Comparison of ENCODE assay signal across 1 cellular context in the genomic region with DNA sequence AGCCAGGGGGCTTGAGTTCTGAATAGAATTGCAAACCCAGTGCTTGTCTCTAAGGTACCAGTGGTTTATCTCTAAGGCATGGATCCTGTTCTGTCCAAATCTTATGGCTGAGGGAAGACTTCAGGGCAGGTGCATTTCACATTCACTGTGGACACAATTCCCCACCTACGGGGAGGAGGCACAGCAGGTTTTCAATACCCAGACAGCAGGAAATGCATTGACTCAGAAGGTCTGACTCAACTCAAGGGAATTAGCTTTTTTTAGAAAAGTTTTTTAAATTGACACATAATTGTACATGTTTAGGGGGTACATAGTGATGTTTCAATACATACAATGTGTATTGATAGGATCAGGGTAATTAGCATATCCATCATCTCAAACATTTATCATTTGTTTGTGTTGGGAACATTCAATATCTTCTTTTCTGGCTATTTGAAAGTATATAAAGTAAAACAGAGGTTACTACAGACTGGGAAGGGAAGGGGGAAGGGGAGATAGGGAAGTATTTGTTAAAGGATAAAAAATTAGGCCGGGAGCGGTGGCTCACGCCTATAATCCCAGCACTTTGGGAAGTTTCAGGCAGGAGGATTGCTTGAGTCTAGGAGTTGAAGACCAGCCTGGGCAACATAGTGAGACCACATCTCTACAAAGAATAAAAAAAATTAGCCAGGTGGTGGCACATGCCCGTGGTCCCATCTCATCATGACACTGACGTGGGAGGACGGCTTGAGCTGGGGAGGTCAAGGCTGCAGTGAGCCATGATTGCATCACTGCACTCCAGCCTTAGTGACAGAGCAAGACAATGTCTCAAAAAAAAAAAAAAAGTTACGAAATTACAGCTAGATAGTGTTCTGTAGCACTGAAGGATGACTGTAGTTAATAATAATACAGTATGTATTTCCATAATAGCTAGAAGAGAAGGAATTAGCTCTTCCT.
TF ChIP-seq lines count a peak whose summit lies in the region.

No MANE protein-coding gene starts in this region.

TF ChIP-seq in HepG2, 621 proteins besides CTCF, POLR2A, EP300 and RAD21 (continued from another document):
- TF ChIP-seq, protein P1, sequence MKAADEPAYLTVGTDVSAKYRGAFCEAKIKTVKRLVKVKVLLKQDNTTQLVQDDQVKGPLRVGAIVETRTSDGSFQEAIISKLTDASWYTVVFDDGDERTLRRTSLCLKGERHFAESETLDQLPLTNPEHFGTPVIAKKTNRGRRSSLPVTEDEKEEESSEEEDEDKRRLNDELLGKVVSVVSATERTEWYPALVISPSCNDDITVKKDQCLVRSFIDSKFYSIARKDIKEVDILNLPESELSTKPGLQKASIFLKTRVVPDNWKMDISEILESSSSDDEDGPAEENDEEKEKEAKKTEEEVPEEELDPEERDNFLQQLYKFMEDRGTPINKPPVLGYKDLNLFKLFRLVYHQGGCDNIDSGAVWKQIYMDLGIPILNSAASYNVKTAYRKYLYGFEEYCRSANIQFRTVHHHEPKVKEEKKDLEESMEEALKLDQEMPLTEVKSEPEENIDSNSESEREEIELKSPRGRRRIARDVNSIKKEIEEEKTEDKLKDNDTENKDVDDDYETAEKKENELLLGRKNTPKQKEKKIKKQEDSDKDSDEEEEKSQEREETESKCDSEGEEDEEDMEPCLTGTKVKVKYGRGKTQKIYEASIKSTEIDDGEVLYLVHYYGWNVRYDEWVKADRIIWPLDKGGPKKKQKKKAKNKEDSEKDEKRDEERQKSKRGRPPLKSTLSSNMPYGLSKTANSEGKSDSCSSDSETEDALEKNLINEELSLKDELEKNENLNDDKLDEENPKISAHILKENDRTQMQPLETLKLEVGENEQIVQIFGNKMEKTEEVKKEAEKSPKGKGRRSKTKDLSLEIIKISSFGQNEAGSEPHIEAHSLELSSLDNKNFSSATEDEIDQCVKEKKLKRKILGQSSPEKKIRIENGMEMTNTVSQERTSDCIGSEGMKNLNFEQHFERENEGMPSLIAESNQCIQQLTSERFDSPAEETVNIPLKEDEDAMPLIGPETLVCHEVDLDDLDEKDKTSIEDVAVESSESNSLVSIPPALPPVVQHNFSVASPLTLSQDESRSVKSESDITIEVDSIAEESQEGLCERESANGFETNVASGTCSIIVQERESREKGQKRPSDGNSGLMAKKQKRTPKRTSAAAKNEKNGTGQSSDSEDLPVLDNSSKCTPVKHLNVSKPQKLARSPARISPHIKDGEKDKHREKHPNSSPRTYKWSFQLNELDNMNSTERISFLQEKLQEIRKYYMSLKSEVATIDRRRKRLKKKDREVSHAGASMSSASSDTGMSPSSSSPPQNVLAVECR (CRISPR knock-in tag; IDR thresholded peaks at IDR 0.05; ENCODE audit: borderline replicate concordance): no peak
- TF ChIP-seq ZSCAN12 (CRISPR knock-in tag; IDR thresholded peaks at IDR 0.05) (no peak), POLR2G (IDR thresholded peaks at IDR 0.05; ENCODE audit: low read depth, low read length) (no peak), RFX1 (IDR thresholded peaks at IDR 0.05) (no peak), MED1 (CRISPR knock-in tag; IDR thresholded peaks at IDR 0.05) (no peak), ZNF558 (CRISPR knock-in tag; IDR thresholded peaks at IDR 0.05; ENCODE audit: borderline replicate concordance) (no peak), ZNF30 (CRISPR knock-in tag; IDR thresholded peaks at IDR 0.05) (no peak), TCF12 (IDR thresholded peaks at IDR 0.05) (no peak), TCF12 (CRISPR knock-in tag; IDR thresholded peaks at IDR 0.05) (no peak), ZMYM4 (CRISPR knock-in tag; IDR thresholded peaks at IDR 0.05) (no peak), CEBPB (IDR thresholded peaks at IDR 0.05; ENCODE audit: borderline replicate concordance, low read depth, low read length) (peak; percentile 77), NR2F2 (IDR thresholded peaks at IDR 0.05; ENCODE audit: borderline replicate concordance, low read depth) (no peak), ARHGAP35 (CRISPR knock-in tag; IDR thresholded peaks at IDR 0.05; ENCODE audit: borderline replicate concordance) (no peak), RFXAP (CRISPR knock-in tag; IDR thresholded peaks at IDR 0.05; ENCODE audit: borderline replicate concordance) (no peak), SP5 (CRISPR knock-in tag; IDR thresholded peaks at IDR 0.05; ENCODE audit: borderline replicate concordance, low read depth) (no peak), ZNF382 (CRISPR knock-in tag; IDR thresholded peaks at IDR 0.05; ENCODE audit: borderline replicate concordance) (no peak), SIX1 (CRISPR knock-in tag; IDR thresholded peaks at IDR 0.05; ENCODE audit: borderline replicate concordance) (no peak), ZNF33B (CRISPR knock-in tag; IDR thresholded peaks at IDR 0.05) (no peak), CBX1 (IDR thresholded peaks at IDR 0.05; ENCODE audit: low read depth) (no peak), ZNF605 (CRISPR knock-in tag; IDR thresholded peaks at IDR 0.05) (no peak), FOSL2 (CRISPR knock-in tag; IDR thresholded peaks at IDR 0.05) (peak; percentile 37; the same call in 1 of the 2 replicates), SNAI1 (CRISPR knock-in tag; IDR thresholded peaks at IDR 0.05; ENCODE audit: borderline replicate concordance) (no peak), SUZ12 (IDR thresholded peaks at IDR 0.05; ENCODE audit: low read depth, low read length) (no peak), ZFP82 (CRISPR knock-in tag; IDR thresholded peaks at IDR 0.05; ENCODE audit: borderline replicate concordance) (no peak), CEBPG (CRISPR knock-in tag; IDR thresholded peaks at IDR 0.05) (peak; percentile 65), ZNF501 (CRISPR knock-in tag; IDR thresholded peaks at IDR 0.05) (no peak), NR2C2 (CRISPR knock-in tag; IDR thresholded peaks at IDR 0.05; ENCODE audit: borderline replicate concordance) (0 out of 2 replicates have a peak, but pooled peaks have one; percentile 36)
- TF ChIP-seq, protein P2, sequence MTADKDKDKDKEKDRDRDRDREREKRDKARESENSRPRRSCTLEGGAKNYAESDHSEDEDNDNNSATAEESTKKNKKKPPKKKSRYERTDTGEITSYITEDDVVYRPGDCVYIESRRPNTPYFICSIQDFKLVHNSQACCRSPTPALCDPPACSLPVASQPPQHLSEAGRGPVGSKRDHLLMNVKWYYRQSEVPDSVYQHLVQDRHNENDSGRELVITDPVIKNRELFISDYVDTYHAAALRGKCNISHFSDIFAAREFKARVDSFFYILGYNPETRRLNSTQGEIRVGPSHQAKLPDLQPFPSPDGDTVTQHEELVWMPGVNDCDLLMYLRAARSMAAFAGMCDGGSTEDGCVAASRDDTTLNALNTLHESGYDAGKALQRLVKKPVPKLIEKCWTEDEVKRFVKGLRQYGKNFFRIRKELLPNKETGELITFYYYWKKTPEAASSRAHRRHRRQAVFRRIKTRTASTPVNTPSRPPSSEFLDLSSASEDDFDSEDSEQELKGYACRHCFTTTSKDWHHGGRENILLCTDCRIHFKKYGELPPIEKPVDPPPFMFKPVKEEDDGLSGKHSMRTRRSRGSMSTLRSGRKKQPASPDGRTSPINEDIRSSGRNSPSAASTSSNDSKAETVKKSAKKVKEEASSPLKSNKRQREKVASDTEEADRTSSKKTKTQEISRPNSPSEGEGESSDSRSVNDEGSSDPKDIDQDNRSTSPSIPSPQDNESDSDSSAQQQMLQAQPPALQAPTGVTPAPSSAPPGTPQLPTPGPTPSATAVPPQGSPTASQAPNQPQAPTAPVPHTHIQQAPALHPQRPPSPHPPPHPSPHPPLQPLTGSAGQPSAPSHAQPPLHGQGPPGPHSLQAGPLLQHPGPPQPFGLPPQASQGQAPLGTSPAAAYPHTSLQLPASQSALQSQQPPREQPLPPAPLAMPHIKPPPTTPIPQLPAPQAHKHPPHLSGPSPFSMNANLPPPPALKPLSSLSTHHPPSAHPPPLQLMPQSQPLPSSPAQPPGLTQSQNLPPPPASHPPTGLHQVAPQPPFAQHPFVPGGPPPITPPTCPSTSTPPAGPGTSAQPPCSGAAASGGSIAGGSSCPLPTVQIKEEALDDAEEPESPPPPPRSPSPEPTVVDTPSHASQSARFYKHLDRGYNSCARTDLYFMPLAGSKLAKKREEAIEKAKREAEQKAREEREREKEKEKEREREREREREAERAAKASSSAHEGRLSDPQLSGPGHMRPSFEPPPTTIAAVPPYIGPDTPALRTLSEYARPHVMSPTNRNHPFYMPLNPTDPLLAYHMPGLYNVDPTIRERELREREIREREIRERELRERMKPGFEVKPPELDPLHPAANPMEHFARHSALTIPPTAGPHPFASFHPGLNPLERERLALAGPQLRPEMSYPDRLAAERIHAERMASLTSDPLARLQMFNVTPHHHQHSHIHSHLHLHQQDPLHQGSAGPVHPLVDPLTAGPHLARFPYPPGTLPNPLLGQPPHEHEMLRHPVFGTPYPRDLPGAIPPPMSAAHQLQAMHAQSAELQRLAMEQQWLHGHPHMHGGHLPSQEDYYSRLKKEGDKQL (CRISPR knock-in tag; IDR thresholded peaks at IDR 0.05; ENCODE audit: low read depth): no peak
- TF ChIP-seq, protein P3, sequence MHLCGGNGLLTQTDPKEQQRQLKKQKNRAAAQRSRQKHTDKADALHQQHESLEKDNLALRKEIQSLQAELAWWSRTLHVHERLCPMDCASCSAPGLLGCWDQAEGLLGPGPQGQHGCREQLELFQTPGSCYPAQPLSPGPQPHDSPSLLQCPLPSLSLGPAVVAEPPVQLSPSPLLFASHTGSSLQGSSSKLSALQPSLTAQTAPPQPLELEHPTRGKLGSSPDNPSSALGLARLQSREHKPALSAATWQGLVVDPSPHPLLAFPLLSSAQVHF (CRISPR knock-in tag; IDR thresholded peaks at IDR 0.05): no peak
- TF ChIP-seq, protein P4, sequence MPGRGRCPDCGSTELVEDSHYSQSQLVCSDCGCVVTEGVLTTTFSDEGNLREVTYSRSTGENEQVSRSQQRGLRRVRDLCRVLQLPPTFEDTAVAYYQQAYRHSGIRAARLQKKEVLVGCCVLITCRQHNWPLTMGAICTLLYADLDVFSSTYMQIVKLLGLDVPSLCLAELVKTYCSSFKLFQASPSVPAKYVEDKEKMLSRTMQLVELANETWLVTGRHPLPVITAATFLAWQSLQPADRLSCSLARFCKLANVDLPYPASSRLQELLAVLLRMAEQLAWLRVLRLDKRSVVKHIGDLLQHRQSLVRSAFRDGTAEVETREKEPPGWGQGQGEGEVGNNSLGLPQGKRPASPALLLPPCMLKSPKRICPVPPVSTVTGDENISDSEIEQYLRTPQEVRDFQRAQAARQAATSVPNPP (CRISPR knock-in tag; IDR thresholded peaks at IDR 0.05): no peak
